Comparison of ENCODE assay signal across 8 cellular contexts in the genomic region with DNA sequence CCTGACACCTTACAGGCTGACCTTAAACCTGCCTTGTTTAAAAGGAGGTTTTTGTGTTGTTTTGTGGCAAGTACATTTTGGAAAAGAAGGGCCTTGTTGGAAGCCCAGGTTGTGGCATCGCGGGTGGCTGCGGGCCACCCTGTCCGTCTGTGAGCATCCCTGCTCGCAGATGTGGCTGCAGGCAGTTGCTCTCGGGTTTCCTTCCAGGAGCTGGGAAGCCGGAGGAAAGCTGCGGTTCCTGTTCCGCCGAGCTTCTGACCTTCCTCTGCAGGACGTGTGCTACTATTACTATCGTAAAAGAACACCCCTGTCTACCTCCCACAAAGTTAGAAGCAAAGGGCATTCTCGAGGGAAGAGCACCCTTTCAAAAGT. TPM values are rescaled to one million over a fixed set of nuclear protein-coding genes. Genes with fewer than 3 reads are reported as not detected.
DNase-seq lines count a peak whose midpoint lies in the region; TF ChIP-seq lines count a peak whose summit lies in the region.

No MANE protein-coding gene starts in this region.

- H3K4me3 Mint-ChIP-seq in progenitor cell of endocrine pancreas (ENCODE audit: low read depth), result peak overlapping the region; percentile 94

- intact Hi-C loops in left ventricle myocardium inferior (cut with micrococcal nuclease), result no loop called here

- H3K9me2 ChIP-seq in Karpas-422 (replicated peaks; ENCODE audit: insufficient read depth, low read length), result no peaks in the 10 kb centered on the region; the same call in 1 of the 2 replicates

- no peak for TF ChIP-seq CTCF in GM20000 (IDR thresholded peaks at IDR 0.05; ENCODE audit: extremely low read depth, missing control alignments)
- no peak for TF ChIP-seq CTCF in left ventricle myocardium inferior (IDR thresholded peaks at IDR 0.05; ENCODE audit: borderline replicate concordance)
- no peak for TF ChIP-seq CTCF in progenitor cell of endocrine pancreas (IDR thresholded peaks at IDR 0.05; ENCODE audit: unreplicated experiment)

- 0 out of 2 replicates have a peak overlapping the region, but pooled peaks have one; percentile 55 for H2AFZ ChIP-seq in Karpas-422 (ENCODE audit: low read length)

- H4K20me1 ChIP-seq in Karpas-422 (ENCODE audit: insufficient read depth, low read depth, low read length), result no peaks in the 10 kb centered on the region

- H3K79me2 ChIP-seq in Karpas-422 (ENCODE audit: low read length), result peaks cover 62% of the 10 kb centered on the region

- H3K27ac Mint-ChIP-seq in progenitor cell of endocrine pancreas, result peak overlapping the region; percentile 99

- peaks cover 13% of the 10 kb centered on the region for H3K36me3 Mint-ChIP-seq in progenitor cell of endocrine pancreas (ENCODE audit: insufficient read depth)

- H3K9me3 Mint-ChIP-seq in progenitor cell of endocrine pancreas (ENCODE audit: low read depth), result peaks cover 19% of the 10 kb centered on the region

- peaks cover 9% of the 10 kb centered on the region for H3K4me1 Mint-ChIP-seq in progenitor cell of endocrine pancreas (ENCODE audit: low read depth)

- H3K27ac ChIP-seq in Karpas-422 (ENCODE audit: low read length) (peak overlapping the region; percentile 54; the same call in 1 of the 2 replicates), adipose tissue (ENCODE audit: low read depth, low read length) (peak overlapping the region; percentile 70), left ventricle myocardium inferior (replicated peaks) (peak overlapping the region; percentile 93)

- peak overlapping the region; percentile 90 for H3K4me3 ChIP-seq in Karpas-422 (ENCODE audit: low read length)
- peak overlapping the region; percentile 89 for H3K4me3 ChIP-seq in left ventricle myocardium inferior

- peak overlapping the region; percentile 85 for H3K4me2 ChIP-seq in Karpas-422 (ENCODE audit: low read depth, low read length, poor library complexity, severe bottlenecking)

- peak; percentile 49 for DNase-seq in D341Med (ENCODE audit: low spot score)
- DNase-seq in GM20000 (ENCODE audit: low spot score), result peak; percentile 33
- no peak for DNase-seq in Karpas-422
- peak; percentile 34 for DNase-seq in left ventricle myocardium inferior
- DNase-seq in progenitor cell of endocrine pancreas (ENCODE audit: low spot score, unreplicated experiment), result no peak
- DNase-seq in HT-29 (ENCODE audit: low spot score), result no peak
- no peak for DNase-seq in epidermal melanocyte (ENCODE audit: insufficient read length, low spot score)

- 0 to 1% (median 0%) methylated on average over 13 of the region's 13 CpGs for WGBS in adipose tissue, 3 donors

- H3K9ac ChIP-seq in Karpas-422 (ENCODE audit: low read length), result peak overlapping the region; percentile 90

- H3K9me3 ChIP-seq in Karpas-422 (ENCODE audit: low read length), result no peaks in the 10 kb centered on the region; the same call in 1 of the 2 replicates
- H3K9me3 ChIP-seq in left ventricle myocardium inferior (replicated peaks), result peaks cover 5% of the 10 kb centered on the region

- H3K4me1 ChIP-seq in Karpas-422 (ENCODE audit: low read length) (peaks cover 31% of the 10 kb centered on the region), left ventricle myocardium inferior (peaks cover 35% of the 10 kb centered on the region)

- H3K27me3 ChIP-seq in Karpas-422 (ENCODE audit: low read length) (no peaks in the 10 kb centered on the region), left ventricle myocardium inferior (ENCODE audit: low read depth) (no peaks in the 10 kb centered on the region)

- H3K27me3 Mint-ChIP-seq in progenitor cell of endocrine pancreas, result no peaks in the 10 kb centered on the region

- H3K36me3 ChIP-seq in Karpas-422 (ENCODE audit: insufficient read depth, low read length) (peaks cover 18% of the 10 kb centered on the region; the same call in 1 of the 2 replicates), left ventricle myocardium inferior (peaks cover 17% of the 10 kb centered on the region)

RNA-seq across cellular contexts. Expression of gene MFF, which starts 0.8 kb away (rescaled TPM):
- 144 and 198 TPM in 2 replicates for total RNA-seq in Karpas-422 (2014; rRNA removed; shearing (Covaris generic); ENCODE audit: low replicate concordance)
- polyA plus RNA-seq in adipose tissue, result 10 to 100 TPM; 45.3 to 74.9 (median 54.9) TPM
- total RNA-seq in left ventricle myocardium inferior, result 88.0 TPM
- 84.8 and 94.7 TPM in 2 replicates for total RNA-seq in progenitor cell of endocrine pancreas
- 56.9 and 58.2 TPM in 2 replicates for total RNA-seq in HT-29 (2014; rRNA removed; shearing (Covaris generic))

RNA-seq across cellular contexts. Expression of gene TM4SF20, which starts 53.3 kb away (rescaled TPM):
- not detected in 2 replicates for total RNA-seq in Karpas-422 (2014; rRNA removed; shearing (Covaris generic); ENCODE audit: low replicate concordance)
- under 1 TPM; 0.05 to 0.22 (median 0.12) TPM for polyA plus RNA-seq in adipose tissue
- not detected for total RNA-seq in left ventricle myocardium inferior
- not detected in 2 replicates for total RNA-seq in progenitor cell of endocrine pancreas
- total RNA-seq in HT-29 (2014; rRNA removed; shearing (Covaris generic)), result 0.36 TPM in 1 of 2 replicates, not detected in the other

Comparison
In these comparisons a context has a peak if more than half of its experiments do, and no peak if none do; other contexts are left out.
1. DNase-seq: peak in D341Med (single experiment), GM20000 (single experiment) and left ventricle myocardium inferior (single experiment); none in Karpas-422 (single experiment), progenitor cell of endocrine pancreas (single experiment), HT-29 (single experiment) and epidermal melanocyte (single experiment).
2. Peak in every context shown above with its lines, with median percentiles within 50 percentile points of each other: H3K27ac ChIP-seq.